2 cellular contexts compared by ENCODE assay signal in genomic region chr13:49838989-49839388, GRCh38.
TF ChIP-seq lines count a peak whose summit lies in the region.

No MANE protein-coding gene starts in this region.

TF ChIP-seq in GM23338, 12 proteins besides CTCF, POLR2A, EP300 and RAD21:
- TF ChIP-seq ETS1 (IDR thresholded peaks at IDR 0.05) (no peak), CREB1 (CRISPR knock-in tag; IDR thresholded peaks at IDR 0.05; ENCODE audit: low read depth) (no peak), EZH2 (IDR thresholded peaks at IDR 0.05; ENCODE audit: low read depth, unreplicated experiment) (no peak), POLR2AphosphoS5 (IDR thresholded peaks at IDR 0.05; ENCODE audit: low read depth) (no peak), REST (IDR thresholded peaks at IDR 0.05; ENCODE audit: unreplicated experiment) (no peak), ZNF462 (CRISPR knock-in tag; IDR thresholded peaks at IDR 0.05) (no peak), ZNF114 (CRISPR knock-in tag; IDR thresholded peaks at IDR 0.05) (no peak), NANOG (IDR thresholded peaks at IDR 0.05; ENCODE audit: borderline replicate concordance) (no peak), STAT1 (IDR thresholded peaks at IDR 0.05; ENCODE audit: unreplicated experiment) (no peak), JUNB (IDR thresholded peaks at IDR 0.05; ENCODE audit: unreplicated experiment) (no peak), EZH2phosphoT487 (IDR thresholded peaks at IDR 0.05; ENCODE audit: unreplicated experiment) (no peak), ZNF331 (CRISPR knock-in tag; IDR thresholded peaks at IDR 0.05; ENCODE audit: low read depth) (no peak)

TF ChIP-seq in K562, 482 proteins besides CTCF, POLR2A, EP300 and RAD21 (continued from another document):
- TF ChIP-seq SOX6 (IDR thresholded peaks at IDR 0.05) (no peak), ZNF583 (CRISPR knock-in tag; IDR thresholded peaks at IDR 0.05) (no peak), TSC22D4 (tag; IDR thresholded peaks at IDR 0.05) (no peak), SRSF3 (IDR thresholded peaks at IDR 0.05; ENCODE audit: insufficient read depth, low read length) (no peak), TCF7 (IDR thresholded peaks at IDR 0.05; ENCODE audit: borderline replicate concordance) (peak; percentile 50; the same call in 1 of the 2 replicates), MCM3 (IDR thresholded peaks at IDR 0.05) (0 out of 2 replicates have a peak, but pooled peaks have one; percentile 51)
TF ChIP-seq in K562: peak in this region for 2.
